ENCODE assay signal across 27 cellular contexts in the genomic region with DNA sequence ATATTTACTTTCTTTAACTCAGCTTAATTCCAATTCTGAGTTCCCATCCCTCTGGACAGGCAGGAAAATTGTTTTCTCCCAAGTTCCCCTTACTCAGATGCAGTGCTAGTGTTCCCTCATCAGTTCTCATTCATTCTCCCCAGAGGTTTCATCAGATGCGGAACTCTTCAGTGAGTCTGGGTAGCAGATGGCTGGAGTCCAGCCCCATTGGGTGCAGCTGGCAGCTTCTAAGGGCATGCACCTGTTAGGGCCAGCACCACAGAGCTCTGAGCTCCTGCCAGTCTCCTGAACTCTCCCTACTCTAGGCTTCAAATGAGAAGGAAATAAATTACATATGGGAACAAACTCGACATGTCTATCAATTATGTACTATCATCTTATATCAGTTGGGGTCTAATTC.
"Had no signal": no experiment of that assay in that cellular context is flagged by ENCODE, and none has a peak within 500 bp of the region (broad histone marks: within the 10 kb centered on the region; RNA-seq: fewer than 3 reads in every experiment).

No MANE protein-coding gene starts in this region.

- DNase-seq: activated CD4-positive, alpha-beta T cell treated with anti-CD3 and anti-CD28 coated beads for 48 hours; activated CD4-positive, alpha-beta T cell treated with anti-CD3 and anti-CD28 coated beads, Interleukin-2, amount 50 U/mL, for 48 hours; activated CD8-positive, alpha-beta memory T cell treated with anti-CD3 and anti-CD28 coated beads for 24 hours; activated effector memory CD4-positive, alpha-beta T cell treated with Interleukin-2 at 50 U/mL for 16 hours; activated naive CD4-positive, alpha-beta T cell treated with Interleukin-2 at 50 U/mL for 16 hours; foreskin keratinocyte; left lung; lower lobe of right lung; mesenchymal stem cell; right lobe of liver; stimulated activated CD4-positive, alpha-beta T cell treated with anti-CD3 and anti-CD28 coated beads, Interleukin-12 subunit alpha, Interleukin-12 subunit beta, amount 100 ng/mL, for 4 hours; stimulated activated CD4-positive, alpha-beta T cell treated with anti-CD3 and anti-CD28 coated beads, Interleukin-4, amount 100 ng/mL, for 24 hours; T1000; WERI-Rb-1 had no signal

- H3K27me3 Mint-ChIP-seq: activated naive CD8-positive, alpha-beta T cell; progenitor cell of endocrine pancreas; stimulated activated naive CD8-positive, alpha-beta T cell treated with anti-CD3 and anti-CD28 coated beads, Interleukin-15, Interleukin-2, amounts not matched to agents 100 ng/mL and 50 ng/mL, for 24 hours had no signal

- ATAC-seq: activated CD4-positive, CD25-positive, alpha-beta regulatory T cell treated with anti-CD3 and anti-CD28 coated beads, Interleukin-2, amount 50 U/mL, for 24 hours; foreskin keratinocyte; left lung; lower lobe of right lung; natural killer cell treated with Interleukin-12 subunit alpha and Interleukin-12 subunit beta and Interleukin-15 and Interleukin-18, amount 100 ng/mL, for 72 hours; right lobe of liver; stimulated activated effector memory CD8-positive, alpha-beta T cell treated with anti-CD3 and anti-CD28 coated beads, Interleukin-12 subunit alpha, Interleukin-12 subunit beta, amount 100 ng/mL, for 72 hours had no signal

- H3K4me1 ChIP-seq: foreskin keratinocyte, left lung, lower lobe of right lung, right lobe of liver, vagina had no signal

- H3K4me1 Mint-ChIP-seq: central memory CD8-positive, alpha-beta T cell; stimulated activated effector memory CD8-positive, alpha-beta T cell treated with anti-CD3 and anti-CD28 coated beads, Interleukin-12 subunit alpha, Interleukin-12 subunit beta, amount 100 ng/mL, for 72 hours had no signal

- H3K27me3 ChIP-seq: esophagus muscularis mucosa, left lung, right lobe of liver, vagina had no signal

- H3K36me3 Mint-ChIP-seq: stimulated activated effector memory CD8-positive, alpha-beta T cell treated with anti-CD3 and anti-CD28 coated beads, Interleukin-12 subunit alpha, Interleukin-12 subunit beta, amount 100 ng/mL, for 72 hours; type B pancreatic cell had no signal

- H3K36me3 ChIP-seq: lower lobe of right lung, right lobe of liver, thoracic aorta, WERI-Rb-1 had no signal

- H3K27ac Mint-ChIP-seq: activated naive CD8-positive, alpha-beta T cell; dendritic cell treated with granulocyte-macrophage colony-stimulating factor and Interleukin-4, amounts not matched to agents 40 ng/mL and 50 ng/mL, for 4 days; natural killer cell treated with Interleukin-12 subunit alpha and Interleukin-12 subunit beta and Interleukin-15 and Interleukin-18, amount 100 ng/mL, for 72 hours; progenitor cell of endocrine pancreas; stimulated activated effector memory CD8-positive, alpha-beta T cell treated with anti-CD3 and anti-CD28 coated beads, Interleukin-12 subunit alpha, Interleukin-12 subunit beta, amount 100 ng/mL, for 72 hours; stimulated activated naive CD8-positive, alpha-beta T cell treated with anti-CD3 and anti-CD28 coated beads, Interleukin-15, Interleukin-2, amounts not matched to agents 100 ng/mL and 50 ng/mL, for 24 hours; type B pancreatic cell had no signal

- H3K4me3 Mint-ChIP-seq: activated naive CD8-positive, alpha-beta T cell; central memory CD8-positive, alpha-beta T cell; dendritic cell treated with granulocyte-macrophage colony-stimulating factor and Interleukin-4, amounts not matched to agents 40 ng/mL and 50 ng/mL, for 4 days; natural killer cell treated with Interleukin-12 subunit alpha and Interleukin-12 subunit beta and Interleukin-15 and Interleukin-18, amount 100 ng/mL, for 72 hours; stimulated activated effector memory CD8-positive, alpha-beta T cell treated with anti-CD3 and anti-CD28 coated beads, Interleukin-12 subunit alpha, Interleukin-12 subunit beta, amount 100 ng/mL, for 72 hours; stimulated activated naive CD8-positive, alpha-beta T cell treated with anti-CD3 and anti-CD28 coated beads, Interleukin-15, Interleukin-2, amounts not matched to agents 100 ng/mL and 50 ng/mL, for 24 hours; type B pancreatic cell had no signal

- H3K4me3 ChIP-seq: esophagus muscularis mucosa, left lung, lower lobe of right lung, right lobe of liver, skin epidermis, thoracic aorta, vagina had no signal

- H3K9me3 ChIP-seq: right lobe of liver, vagina had no signal

- H3K27ac ChIP-seq: esophagus muscularis mucosa, foreskin keratinocyte, left lung, lower lobe of right lung, right lobe of liver, skin epidermis, thoracic aorta, vagina, WERI-Rb-1 had no signal
